8 cellular contexts compared by ENCODE assay signal in genomic region chr6:42563697-42564495, GRCh38. TPM values are rescaled to one million over a fixed set of nuclear protein-coding genes. Genes with fewer than 3 reads are reported as not detected.
DNase-seq lines count a peak whose midpoint lies in the region; ATAC-seq and TF ChIP-seq lines count a peak whose summit lies in the region.

Gene UBR2 (plus strand): TSS chr6:42564029. CDS start chr6:42564320, 291 bp downstream.

- in situ Hi-C loops in mammary epithelial cell (cut with MboI; ENCODE audit: low sequenced_read_pairs in 2 of 2), result no loop called here

- BruUV-seq in mammary epithelial cell (replicated peaks; lab: Mats Ljungman, UMichigan), result TSS peak; percentile 47

- TF ChIP-seq CTCF in WERI-Rb-1 (IDR thresholded peaks at IDR 0.05; ENCODE audit: low read depth, low read length) (peak; percentile 75), mammary epithelial cell (conservative IDR thresholded peaks at IDR 0.05 in 1 of 2, IDR thresholded peaks at IDR 0.05 in 1 of 2; ENCODE audit: extremely low read depth in 1 of 2, insufficient read depth in 1 of 2, low read depth in 1 of 2, low read length in 2 of 2) (peak in 1 of 2 donors; percentile 39)

- no peaks in the 10 kb centered on the region for H3K27me3 ChIP-seq in WERI-Rb-1 (ENCODE audit: insufficient read depth, low read depth, severe bottlenecking)
- H3K27me3 ChIP-seq in mammary epithelial cell (ENCODE audit: insufficient read depth, low read length), result no peaks in the 10 kb centered on the region
- H3K27me3 ChIP-seq in iPS-20b (ENCODE audit: insufficient read depth, low read length), result no peaks in the 10 kb centered on the region

- DNase-seq in AG08395 (ENCODE audit: low spot score) (peak; percentile 95), NCI-H2227 (lab: John Stamatoyannopoulos, UW; ENCODE audit: unreplicated experiment) (peak; percentile 96), WERI-Rb-1 (peak; percentile 100), mammary epithelial cell (peak; percentile 98)

- H3K79me2 ChIP-seq in mammary epithelial cell (ENCODE audit: insufficient read depth, low read length), result peaks cover 45% of the 10 kb centered on the region

- CTCF ChIA-PET in mammary epithelial cell (lab: Charles Lee; ENCODE audit: low non-redundant PET), result interaction anchor here (0.6 kb wide), 1 partner anchor 16 kb away, joined by 8 read pairs; no protein-coding TSS in a partner anchor

- H3K27ac ChIP-seq in WERI-Rb-1 (peak within 1 kb of the TSS; percentile 84), mammary epithelial cell (ENCODE audit: insufficient read depth, low read depth, low read length) (peak within 1 kb of the TSS; percentile 79), iPS-20b (ENCODE audit: low read length) (peak within 1 kb of the TSS; percentile 82), skin epidermis (peak within 1 kb of the TSS; percentile 72 to 99 (median 94))

- peak within 1 kb of the TSS; percentile 79 for H3K4me2 ChIP-seq in mammary epithelial cell (ENCODE audit: insufficient read depth, low read depth, low read length)

- H3K9ac ChIP-seq in mammary epithelial cell (ENCODE audit: insufficient read depth, low read length) (peak within 1 kb of the TSS; percentile 88), iPS-20b (ENCODE audit: low read depth, low read length) (peak within 1 kb of the TSS; percentile 86)

- H3K9me3 ChIP-seq in WERI-Rb-1 (ENCODE audit: severe bottlenecking) (no peaks in the 10 kb centered on the region), mammary epithelial cell (replicated peaks; ENCODE audit: insufficient read depth, low read length) (no peaks in the 10 kb centered on the region), iPS-20b (ENCODE audit: insufficient read depth, low read depth, low read length) (no peaks in the 10 kb centered on the region)

- peak; percentile 87 for ATAC-seq in GM18873 (IDR thresholded peaks at IDR 0.05; ENCODE audit: low FRiP score, unreplicated experiment)
- peak; percentile 90 for ATAC-seq in HG03139 (IDR thresholded peaks at IDR 0.05; ENCODE audit: unreplicated experiment)

- intact Hi-C loops in mammary epithelial cell (cut with micrococcal nuclease), result loop anchor here (10.0 kb wide), 2 partner anchors 181 to 779 kb away; partner anchors contain the start of genes PRICKLE4, TBCC and TOMM6

- no peaks in the 10 kb centered on the region for H4K20me1 ChIP-seq in mammary epithelial cell (ENCODE audit: insufficient read depth, low read length)

- peak within 1 kb of the TSS; percentile 67 for H3K4me3 ChIP-seq in WERI-Rb-1 (ENCODE audit: low read depth, low read length)
- H3K4me3 ChIP-seq in mammary epithelial cell (replicated peaks in 1 of 3; ENCODE audit: insufficient read depth in 1 of 3, low read depth in 2 of 3, low read length in 3 of 3), result peak within 1 kb of the TSS; percentile 78 to 84 (median 83)
- H3K4me3 ChIP-seq in iPS-20b (ENCODE audit: low read length), result peak within 1 kb of the TSS; percentile 83
- H3K4me3 ChIP-seq in skin epidermis, result peak within 1 kb of the TSS; percentile 65 to 95 (median 82)

- dilution Hi-C loops in mammary epithelial cell (cut with HindIII; ENCODE audit: low sequenced_read_pairs), result loop anchor here (5.0 kb wide), 2 partner anchors 92 to 477 kb away; no protein-coding TSS in a partner anchor

- peak within 1 kb of the TSS; percentile 92 for H2AFZ ChIP-seq in mammary epithelial cell (ENCODE audit: low read depth, low read length)

- H3K36me3 ChIP-seq in WERI-Rb-1 (peaks cover 11% of the 10 kb centered on the region), mammary epithelial cell (ENCODE audit: insufficient read depth, low read length) (no peaks in the 10 kb centered on the region), iPS-20b (ENCODE audit: insufficient read depth, low read depth, low read length) (no peaks in the 10 kb centered on the region)

- under 1% methylated on average over 21 of the region's 50 CpGs for WGBS in mammary epithelial cell (ENCODE audit: low coverage, missing lambda C conversion rate)

- H3K4me1 ChIP-seq in mammary epithelial cell (ENCODE audit: insufficient read depth, low read length) (peaks cover 4% of the 10 kb centered on the region), iPS-20b (ENCODE audit: insufficient read depth, low read length) (no peaks in the 10 kb centered on the region)

RNA-seq across cellular contexts. Expression of gene UBR2, which starts in this region (rescaled TPM):
- total RNA-seq in mammary epithelial cell, result 10 to 100 TPM; 23.8 to 31.3 TPM
- 8.9 TPM for polyA plus RNA-seq in mammary epithelial cell
- 10.1 TPM for polyA minus RNA-seq in mammary epithelial cell

Comparison
In these comparisons a context has a peak if more than half of its experiments do, and no peak if none do; other contexts are left out.
1. Peak in every context shown above with its lines: DNase-seq, ATAC-seq, H3K4me3 ChIP-seq and H3K27ac ChIP-seq.